ENCODE assay signal across 15 cellular contexts in genomic region chr1:206591236-206591635, GRCh38. TPM values are rescaled to one million over a fixed set of nuclear protein-coding genes. Genes with fewer than 3 reads are reported as not detected.
A peak's percentile ranks its signal among the peaks of the same experiment; 100 is the strongest.
DNase-seq lines count a peak whose midpoint lies in the region; ATAC-seq, FAIRE-seq and TF ChIP-seq lines count a peak whose summit lies in the region.
"Had no signal": no experiment of that assay in that cellular context is flagged by ENCODE, and none has a peak within 500 bp of the region (broad histone marks: within the 10 kb centered on the region; RNA-seq: fewer than 3 reads in every experiment).

No MANE protein-coding gene starts in this region.

- no peaks in the 10 kb centered on the region for H3K9me2 ChIP-seq in OCI-LY7 (ENCODE audit: insufficient read depth, low read length)

- peaks cover 97% of the 10 kb centered on the region for H3K36me3 Mint-ChIP-seq in CD4-positive, alpha-beta T cell (ENCODE audit: low read depth)
- H3K36me3 Mint-ChIP-seq in astrocyte (ENCODE audit: low read depth, unreplicated experiment): peaks cover 22% of the 10 kb centered on the region
- H3K36me3 Mint-ChIP-seq in naive thymus-derived CD8-positive, alpha-beta T cell: peaks cover 0 to 90% (median 14%) of the 10 kb centered on the region in 3 donors

- peak overlapping the region; percentile 85 for H3K27ac Mint-ChIP-seq in CD4-positive, alpha-beta T cell
- H3K27ac Mint-ChIP-seq in astrocyte (ENCODE audit: unreplicated experiment): peak overlapping the region; percentile 3
- peak overlapping the region; percentile 6 to 99 (median 76) for H3K27ac Mint-ChIP-seq in naive thymus-derived CD8-positive, alpha-beta T cell

- intact Hi-C loops in CD4-positive, alpha-beta T cell (cut with DNase I, micrococcal nuclease): no loop called here
- intact Hi-C loops in left ventricle myocardium inferior (cut with micrococcal nuclease): no loop called here
- intact Hi-C loops in OCI-LY7 (cut with micrococcal nuclease; ENCODE audit: unreplicated experiment): no loop called here

- H3K4me1 ChIP-seq in astrocyte (ENCODE audit: insufficient read depth, low read length) (peaks cover 28% of the 10 kb centered on the region), left ventricle myocardium inferior (peaks cover 3% of the 10 kb centered on the region), OCI-LY7 (ENCODE audit: insufficient read depth, low read length, poor library complexity, severe bottlenecking) (no peaks in the 10 kb centered on the region)

- no peak for ATAC-seq in CD4-positive, alpha-beta T cell (ENCODE audit: poor library complexity)
- ATAC-seq in naive thymus-derived CD8-positive, alpha-beta T cell: no peak
- ATAC-seq in GM21390 (IDR thresholded peaks at IDR 0.05; ENCODE audit: unreplicated experiment): no peak
- ATAC-seq: HCT116 had no signal

- H3K79me2 ChIP-seq in astrocyte (ENCODE audit: insufficient read depth, low read length) (no peaks in the 10 kb centered on the region), OCI-LY7 (ENCODE audit: insufficient read depth, low read depth, low read length) (no peaks in the 10 kb centered on the region)

- DNase-seq in CD4-positive, alpha-beta T cell: no peak
- DNase-seq in LHCN-M2 (ENCODE audit: low read depth) (peak; percentile 92), astrocyte (ENCODE audit: low read depth) (peak; percentile 76), NCI-H526 (lab: John Stamatoyannopoulos, UW) (no peak), left ventricle myocardium inferior (no peak), OCI-LY7 (ENCODE audit: low spot score) (no peak)
- DNase-seq in naive thymus-derived CD8-positive, alpha-beta T cell: no peak
- DNase-seq: islet precursor cell; NCI-H2107; NCI-H748 treated with DMSO at 0.1 percent for 48 hours; ovary; stimulated activated CD4-positive, alpha-beta T cell treated with anti-CD3 and anti-CD28 coated beads, Interleukin-12 subunit alpha, Interleukin-12 subunit beta, amount 100 ng/mL, for 4 hours had no signal

- CTCF ChIA-PET in CD4-positive, alpha-beta T cell (lab: Charles Lee): interaction anchor here (1.8 to 2.5 kb wide), 4 partner anchors 16 to 46 kb away, joined by 4 to 13 read pairs (median 10); partner anchors contain the start of gene EIF2D
- CTCF ChIA-PET in OCI-LY7 (lab: Charles Lee; ENCODE audit: unreplicated experiment): no interaction called here

- no peak overlapping the region for H3K4me3 ChIP-seq in astrocyte (ENCODE audit: insufficient read depth, low read depth, low read length)
- no peak overlapping the region for H3K4me3 ChIP-seq in left ventricle myocardium inferior
- no peak overlapping the region for H3K4me3 ChIP-seq in OCI-LY7 (ENCODE audit: low read depth, low read length, poor library complexity, severe bottlenecking)
- H3K4me3 ChIP-seq: ovary had no signal

- FAIRE-seq in astrocyte (lab: Jason Lieb, UNC): no peak

- peaks cover 39% of the 10 kb centered on the region for H3K4me1 Mint-ChIP-seq in CD4-positive, alpha-beta T cell (ENCODE audit: low read depth)
- peaks cover 54% of the 10 kb centered on the region for H3K4me1 Mint-ChIP-seq in astrocyte (ENCODE audit: low read depth, unreplicated experiment)
- H3K4me1 Mint-ChIP-seq in naive thymus-derived CD8-positive, alpha-beta T cell: peaks cover 26 to 55% (median 44%) of the 10 kb centered on the region in 4 donors

- no peaks in the 10 kb centered on the region for H3K9me3 ChIP-seq in CD4-positive, alpha-beta T cell (ENCODE audit: control insufficient read depth, low read length)
- H3K9me3 ChIP-seq in astrocyte (ENCODE audit: insufficient read depth, low read depth, low read length) (no peaks in the 10 kb centered on the region), left ventricle myocardium inferior (replicated peaks) (no peaks in the 10 kb centered on the region), OCI-LY7 (ENCODE audit: low read length) (no peaks in the 10 kb centered on the region)
- H3K9me3 ChIP-seq: ovary had no signal

- H3K27me3 ChIP-seq in CD4-positive, alpha-beta T cell (ENCODE audit: control insufficient read depth, insufficient read depth, low read length): no peaks in the 10 kb centered on the region
- no peaks in the 10 kb centered on the region for H3K27me3 ChIP-seq in astrocyte (ENCODE audit: insufficient read depth, low read length)
- H3K27me3 ChIP-seq in left ventricle myocardium inferior (ENCODE audit: low read depth): no peaks in the 10 kb centered on the region
- H3K27me3 ChIP-seq: ovary had no signal

- H3K36me3 ChIP-seq in astrocyte (ENCODE audit: insufficient read depth, low read length) (peaks cover 29% of the 10 kb centered on the region), left ventricle myocardium inferior (peaks cover 90% of the 10 kb centered on the region), OCI-LY7 (ENCODE audit: insufficient read depth, low read length) (peaks cover 81% of the 10 kb centered on the region)
- H3K36me3 ChIP-seq: ovary had no signal

- POLR2A ChIA-PET in CD4-positive, alpha-beta T cell (lab: Charles Lee): interaction anchor here (0.9 to 2.3 kb wide), 6 partner anchors 16 to 120 kb away, joined by 3 to 9 read pairs (median 3); no protein-coding TSS in a partner anchor
- POLR2A ChIA-PET in naive thymus-derived CD8-positive, alpha-beta T cell (lab: Charles Lee): interaction anchor here (0.7 to 1.2 kb wide), 2 partner anchors 16 to 84 kb away, joined by 3 to 4 read pairs; partner anchors contain the start of gene RASSF5
- POLR2A ChIA-PET in OCI-LY7 (lab: Charles Lee): interaction anchor here (0.7 to 1.6 kb wide), 4 partner anchors 10 to 96 kb away, joined by 3 read pairs; no protein-coding TSS in a partner anchor

- H3K9me3 Mint-ChIP-seq in CD4-positive, alpha-beta T cell: no peaks in the 10 kb centered on the region
- H3K9me3 Mint-ChIP-seq in astrocyte (ENCODE audit: unreplicated experiment): no peaks in the 10 kb centered on the region
- H3K9me3 Mint-ChIP-seq in naive thymus-derived CD8-positive, alpha-beta T cell: no peaks in the 10 kb centered on the region

- H3K27ac ChIP-seq in CD4-positive, alpha-beta T cell (ENCODE audit: low read depth, low read length): peak overlapping the region; percentile 13
- H3K27ac ChIP-seq in astrocyte (ENCODE audit: low read depth, low read length) (no peak overlapping the region), left ventricle myocardium inferior (replicated peaks) (no peak overlapping the region), OCI-LY7 (ENCODE audit: low read depth, low read length, poor library complexity, severe bottlenecking) (no peak overlapping the region)
- H3K27ac ChIP-seq: C4-2B had no signal

- no peak overlapping the region for H3K4me3 Mint-ChIP-seq in CD4-positive, alpha-beta T cell
- H3K4me3 Mint-ChIP-seq in astrocyte (ENCODE audit: unreplicated experiment): no peak overlapping the region
- H3K4me3 Mint-ChIP-seq in naive thymus-derived CD8-positive, alpha-beta T cell: no peak overlapping the region

- H2AFZ ChIP-seq in astrocyte (ENCODE audit: low read depth, low read length) (no peak overlapping the region), OCI-LY7 (ENCODE audit: low read length) (no peak overlapping the region)

- H3K27me3 Mint-ChIP-seq in CD4-positive, alpha-beta T cell: no peaks in the 10 kb centered on the region
- no peaks in the 10 kb centered on the region for H3K27me3 Mint-ChIP-seq in astrocyte (ENCODE audit: low read depth, unreplicated experiment)
- no peaks in the 10 kb centered on the region for H3K27me3 Mint-ChIP-seq in naive thymus-derived CD8-positive, alpha-beta T cell

- BruUV-seq in OCI-LY7 (replicated peaks; lab: Mats Ljungman, UMichigan): no TSS peak

- H3K9ac ChIP-seq in astrocyte (ENCODE audit: low read length): no peak overlapping the region

- H3K4me2 ChIP-seq in astrocyte (ENCODE audit: low read length) (peak overlapping the region; percentile 1), OCI-LY7 (ENCODE audit: low read length) (no peak overlapping the region)

- TF ChIP-seq CTCF in CD4-positive, alpha-beta T cell (IDR thresholded peaks at IDR 0.05): no peak
- TF ChIP-seq CTCF in astrocyte (IDR thresholded peaks at IDR 0.05; ENCODE audit: insufficient read depth, low read depth, low read length) (no peak), left ventricle myocardium inferior (IDR thresholded peaks at IDR 0.05; ENCODE audit: borderline replicate concordance) (no peak), OCI-LY7 (conservative IDR thresholded peaks at IDR 0.05; ENCODE audit: low read length) (no peak)

- H4K20me1 ChIP-seq in astrocyte (ENCODE audit: insufficient read depth, low read length) (no peaks in the 10 kb centered on the region), OCI-LY7 (ENCODE audit: insufficient read depth, low read length) (no peaks in the 10 kb centered on the region)

RNA-seq across cellular contexts. Expression of gene EIF2D, which starts 21.0 kb away (rescaled TPM):
- total RNA-seq in CD4-positive, alpha-beta T cell: 10 to 100 TPM; 48.9 to 51.6 TPM
- total RNA-seq in LHCN-M2 (2014; rRNA removed) (49.3 and 53.5 TPM in 2 replicates), astrocyte (27.3 and 33.6 TPM in 2 replicates), left ventricle myocardium inferior (29.2 TPM), OCI-LY7 (2022) (68.6 and 72.3 TPM in 2 replicates)
- 39.7 TPM for polyA plus RNA-seq in LHCN-M2 (2012)
- 10 to 100 TPM; 61.7 to 62.4 TPM for total RNA-seq in naive thymus-derived CD8-positive, alpha-beta T cell
- 10 to 100 TPM; 38.9 to 46.0 (median 39.1) TPM for polyA plus RNA-seq in naive thymus-derived CD8-positive, alpha-beta T cell
- 85.4 and 89.3 TPM in 2 replicates for total RNA-seq in OCI-LY7 (2014; rRNA removed; shearing (Covaris generic))

RNA-seq across cellular contexts. Expression of gene DYRK3, which starts 44.1 kb away (rescaled TPM):
- 1 to 10 TPM; 1.6 to 1.7 TPM for total RNA-seq in CD4-positive, alpha-beta T cell
- total RNA-seq in LHCN-M2 (2014; rRNA removed): 30.5 and 31.0 TPM in 2 replicates
- 9.1 TPM for polyA plus RNA-seq in LHCN-M2 (2012)
- total RNA-seq in astrocyte: 8.2 and 8.7 TPM in 2 replicates
- under 1 TPM; 0.22 to 0.34 TPM for total RNA-seq in naive thymus-derived CD8-positive, alpha-beta T cell
- not detected for polyA plus RNA-seq in naive thymus-derived CD8-positive, alpha-beta T cell
- total RNA-seq in left ventricle myocardium inferior: 26.6 TPM
- 9.7 and 9.8 TPM in 2 replicates for total RNA-seq in OCI-LY7 (2014; rRNA removed; shearing (Covaris generic))
- total RNA-seq in OCI-LY7 (2022): 9.4 and 10.9 TPM in 2 replicates

Comparison
In these comparisons a context has a peak if more than half of its experiments do, and no peak if none do; other contexts are left out.
1. DNase-seq: peak in LHCN-M2 (single experiment) and astrocyte (single experiment); none in CD4-positive, alpha-beta T cell (0 of 10), naive thymus-derived CD8-positive, alpha-beta T cell (0 of 10), NCI-H526 (0 of 2), left ventricle myocardium inferior (single experiment) and OCI-LY7 (single experiment).
2. H3K27ac Mint-ChIP-seq: peak in every context shown above with its lines; median percentile 85 in CD4-positive, alpha-beta T cell; 76 in naive thymus-derived CD8-positive, alpha-beta T cell; 3 in astrocyte.